In genomic region chr10:70233109-70233938, GRCh38 we compare ENCODE assay signal across 8 cellular contexts. TPM values are rescaled to one million over a fixed set of nuclear protein-coding genes. Genes with fewer than 3 reads are reported as not detected.
DNase-seq lines count a peak whose midpoint lies in the region; ATAC-seq and TF ChIP-seq lines count a peak whose summit lies in the region.

Gene PPA1, minus strand, starts transcription at chr10:70233429. Its CDS starts 102 bp downstream, at chr10:70233327.

- 0 out of 2 replicates have a peak, but pooled peaks have one; percentile 3 for TF ChIP-seq RAD21 in SK-N-SH (IDR thresholded peaks at IDR 0.05; ENCODE audit: low read length)

- DNase-seq in GM10248 (ENCODE audit: extremely low spot score) (peak; percentile 100), NCI-H1048 (lab: John Stamatoyannopoulos, UW) (peak; percentile 93), SK-N-SH (peak; percentile 100), glomerular endothelial cell (ENCODE audit: extremely low read depth, low read depth, low spot score) (peak; percentile 36), omental fat pad (ENCODE audit: low spot score) (peak; percentile 92), testis (peak; percentile 98)

- CTCF ChIA-PET in GM10248 (lab: Yijun Ruan, JAX) (interaction anchor here (0.8 to 18.7 kb wide), 5 partner anchors 11 to 131 kb away, joined by 3 to 529 read pairs (median 3); no protein-coding TSS in a partner anchor), SK-N-SH (lab: Yijun Ruan, JAX) (interaction anchor here (0.8 to 4.5 kb wide), 6 partner anchors 11 to 172 kb away, joined by 3 to 48 read pairs (median 4); no protein-coding TSS in a partner anchor)

- intact Hi-C loops in testis (cut with DNase I; ENCODE audit: low total_unique reads) = no loop called here

- peak; percentile 85 for ATAC-seq in HG02571 (IDR thresholded peaks at IDR 0.05; ENCODE audit: unreplicated experiment)
- peak; percentile 98 for ATAC-seq in omental fat pad (ENCODE audit: low FRiP score)

- WGBS in SK-N-SH (ENCODE audit: low lambda C conversion rate) = 3% methylated on average over 20 of the region's 74 CpGs
- 1% methylated on average over 15 to 65 of the region's 74 CpGs for WGBS in testis, 2 donors

- H3K4me3 ChIP-seq in SK-N-SH (ENCODE audit: low read depth in 2 of 2, low read length in 1 of 2) (peak within 1 kb of the TSS; percentile 93 to 94), testis (peak within 1 kb of the TSS; percentile 88 to 90)

- no peaks in the 10 kb centered on the region for H3K9me3 ChIP-seq in SK-N-SH
- H3K9me3 ChIP-seq in testis = no peaks in the 10 kb centered on the region

- H3K36me3 Mint-ChIP-seq in activated naive CD4-positive, alpha-beta T cell treated with anti-CD3 and anti-CD28 coated beads, Interleukin-2, amount 50 U/mL, for 24 hours = peaks cover 12% of the 10 kb centered on the region

- H3K36me3 ChIP-seq in SK-N-SH (replicated peaks in 1 of 2; ENCODE audit: control insufficient read depth in 1 of 2, insufficient read depth in 2 of 2, low read length in 1 of 2) (peaks cover 5 to 14% of the 10 kb centered on the region in 2 experiments), testis (ENCODE audit: low read depth, missing control alignments) (no peaks in the 10 kb centered on the region)

- TF ChIP-seq CTCF in GM10248 (IDR thresholded peaks at IDR 0.05; ENCODE audit: control extremely low read depth, extremely low read depth, low read depth, missing control alignments) (no peak), SK-N-SH (IDR thresholded peaks at IDR 0.05) (peak; percentile 29), omental fat pad (IDR thresholded peaks at IDR 0.05) (no peak), testis (IDR thresholded peaks at IDR 0.05) (peak; percentile 20 to 35 (median 21))

- H3K27me3 Mint-ChIP-seq in activated naive CD4-positive, alpha-beta T cell treated with anti-CD3 and anti-CD28 coated beads, Interleukin-2, amount 50 U/mL, for 24 hours = peaks cover 2% of the 10 kb centered on the region

- no peaks in the 10 kb centered on the region for H3K27me3 ChIP-seq in SK-N-SH (ENCODE audit: insufficient read depth)
- H3K27me3 ChIP-seq in testis = no peaks in the 10 kb centered on the region

- H3K27ac ChIP-seq in SK-N-SH (ENCODE audit: low read depth in 2 of 2, low read length in 1 of 2) = peak within 1 kb of the TSS; percentile 51 to 55
- H3K27ac ChIP-seq in testis = peak within 1 kb of the TSS; percentile 64 to 75

- peak within 1 kb of the TSS; percentile 98 for H3K27ac Mint-ChIP-seq in activated naive CD4-positive, alpha-beta T cell treated with anti-CD3 and anti-CD28 coated beads, Interleukin-2, amount 50 U/mL, for 24 hours

- POLR2A ChIA-PET in GM10248 (lab: Yijun Ruan, JAX) (interaction anchor here (0.5 to 1.0 kb wide), 6 partner anchors 12 to 168 kb away, joined by 3 to 5 read pairs (median 3); partner anchors contain the start of gene SAR1A), SK-N-SH (lab: Yijun Ruan, JAX) (interaction anchor here (0.7 to 1.1 kb wide), 2 partner anchors 12 to 131 kb away, joined by 3 to 6 read pairs; no protein-coding TSS in a partner anchor)

- peak within 1 kb of the TSS; percentile 99 for H3K4me2 ChIP-seq in SK-N-SH

- H3K9me3 Mint-ChIP-seq in activated naive CD4-positive, alpha-beta T cell treated with anti-CD3 and anti-CD28 coated beads, Interleukin-2, amount 50 U/mL, for 24 hours = no peaks in the 10 kb centered on the region

- peak within 1 kb of the TSS; percentile 96 for H3K4me3 Mint-ChIP-seq in activated naive CD4-positive, alpha-beta T cell treated with anti-CD3 and anti-CD28 coated beads, Interleukin-2, amount 50 U/mL, for 24 hours

- H3K9me2 ChIP-seq in SK-N-SH = no peaks in the 10 kb centered on the region

- H3K79me2 ChIP-seq in SK-N-SH (ENCODE audit: insufficient read depth) = peaks cover 42% of the 10 kb centered on the region

- H2AFZ ChIP-seq in SK-N-SH (ENCODE audit: low read depth) = peak within 1 kb of the TSS; percentile 98

- TF ChIP-seq EP300 in SK-N-SH (IDR thresholded peaks at IDR 0.05; ENCODE audit: borderline replicate concordance in 1 of 2, low read depth in 1 of 2, low read length in 1 of 2) = no peak

- H4K20me1 ChIP-seq in SK-N-SH (ENCODE audit: insufficient read depth) = peaks cover 10% of the 10 kb centered on the region; the same call in 1 of the 2 replicates

- peaks cover 13% of the 10 kb centered on the region for H3F3A ChIP-seq in SK-N-SH (replicated peaks; ENCODE audit: insufficient read depth)

- H3K9ac ChIP-seq in SK-N-SH = peak within 1 kb of the TSS; percentile 86

- H3K4me1 Mint-ChIP-seq in activated naive CD4-positive, alpha-beta T cell treated with anti-CD3 and anti-CD28 coated beads, Interleukin-2, amount 50 U/mL, for 24 hours = peaks cover 29% of the 10 kb centered on the region

- peak; percentile 80 for TF ChIP-seq POLR2A in testis (IDR thresholded peaks at IDR 0.05)

- H3K4me1 ChIP-seq in SK-N-SH (ENCODE audit: control insufficient read depth in 1 of 2, insufficient read depth in 2 of 2, low read depth in 1 of 2, low read length in 1 of 2) (peaks cover 0 to 6% of the 10 kb centered on the region in 2 experiments; a peak in 3 of 4 replicates), testis (peaks cover 14% of the 10 kb centered on the region)

TF ChIP-seq in SK-N-SH, 30 proteins besides CTCF, POLR2A, EP300 and RAD21 (continues in another document):
- TF ChIP-seq TEAD4 (IDR thresholded peaks at IDR 0.05; ENCODE audit: borderline replicate concordance, insufficient read depth) (no peak), SIN3A (IDR thresholded peaks at IDR 0.05; ENCODE audit: borderline replicate concordance, low read depth, low read length) (peak; percentile 87; the same call in 1 of the 2 replicates), ELF1 (IDR thresholded peaks at IDR 0.05) (no peak), TAF1 (IDR thresholded peaks at IDR 0.05; ENCODE audit: borderline replicate concordance, low read depth, low read length) (peak; percentile 66), NRF1 (IDR thresholded peaks at IDR 0.05; ENCODE audit: low read depth, low read length) (peak; percentile 92), PBX3 (IDR thresholded peaks at IDR 0.05) (no peak), MEF2A (IDR thresholded peaks at IDR 0.05; ENCODE audit: borderline replicate concordance, low read depth) (no peak), USF2 (IDR thresholded peaks at IDR 0.05; ENCODE audit: borderline replicate concordance, low read depth, low read length) (peak; percentile 52; the same call in 1 of the 2 replicates), FOXJ3 (CRISPR knock-in tag; IDR thresholded peaks at IDR 0.05) (no peak), POLR2AphosphoS5 (IDR thresholded peaks at IDR 0.05; ENCODE audit: low read depth, low read length) (peak; percentile 75), GABPA (IDR thresholded peaks at IDR 0.05; ENCODE audit: low read depth) (no peak), GATA2 (CRISPR knock-in tag; IDR thresholded peaks at IDR 0.05) (0 out of 2 replicates have a peak, but pooled peaks have one; percentile 34), YY1 (IDR thresholded peaks at IDR 0.05; ENCODE audit: low read depth) (peak; percentile 65; the same call in 1 of the 2 replicates), FOSL2 (IDR thresholded peaks at IDR 0.05; ENCODE audit: borderline replicate concordance, low read depth) (no peak), RFX5 (IDR thresholded peaks at IDR 0.05; ENCODE audit: low read length) (no peak), RCOR1 (IDR thresholded peaks at IDR 0.05; ENCODE audit: low read length) (0 out of 2 replicates have a peak, but pooled peaks have one; percentile 11), MAX (IDR thresholded peaks at IDR 0.05; ENCODE audit: low read depth) (peak; percentile 98), NFIC (IDR thresholded peaks at IDR 0.05; ENCODE audit: borderline replicate concordance) (no peak)

RNA-seq across cellular contexts. Expression of gene PPA1, which starts in this region (rescaled TPM):
- polyA plus RNA-seq in SK-N-SH (2012; rRNA removed) = 116 and 125 TPM in 2 replicates
- 164 and 209 TPM in 2 replicates for polyA plus RNA-seq in SK-N-SH (2012; cell fraction: cytosol; rRNA removed)
- 32.6 and 73.5 TPM in 2 replicates for polyA plus RNA-seq in SK-N-SH (2012; cell fraction: nucleus; rRNA removed)
- 93.2 and 93.6 TPM in 2 replicates for total RNA-seq in glomerular endothelial cell
- 100 to 1,000 TPM in 3 of 4 donors, 10 to 100 TPM in 1; 92.4 to 331 (median 217) TPM for total RNA-seq in omental fat pad
- total RNA-seq in testis = 100 to 1,000 TPM; 110 to 136 TPM
- 143 TPM for polyA plus RNA-seq in testis (ENCODE audit: insufficient read depth, low read depth, low replicate concordance)

Comparison
In these comparisons a context has a peak if more than half of its experiments do, and no peak if none do; other contexts are left out.
1. Peak in every context shown above with its lines: DNase-seq, ATAC-seq, H3K4me3 ChIP-seq and H3K27ac ChIP-seq.
2. DNase-seq: peak in every context shown above with its lines; median percentile 100 in GM10248; 100 in SK-N-SH; 98 in testis; 93 in NCI-H1048; 92 in omental fat pad; 36 in glomerular endothelial cell.
3. CTCF ChIP-seq: peak in SK-N-SH (single experiment) and testis (3 of 3); none in GM10248 (single experiment) and omental fat pad (0 of 3).